ENCODE assay signal across 2 cellular contexts in genomic region chr2:153497938-153498629, GRCh38.
TF ChIP-seq lines count a peak whose summit lies in the region.

No MANE protein-coding gene starts in this region.

TF ChIP-seq in SK-N-SH, 30 proteins besides CTCF, POLR2A, EP300 and RAD21 (continued from another document):
- TF ChIP-seq, protein P1, sequence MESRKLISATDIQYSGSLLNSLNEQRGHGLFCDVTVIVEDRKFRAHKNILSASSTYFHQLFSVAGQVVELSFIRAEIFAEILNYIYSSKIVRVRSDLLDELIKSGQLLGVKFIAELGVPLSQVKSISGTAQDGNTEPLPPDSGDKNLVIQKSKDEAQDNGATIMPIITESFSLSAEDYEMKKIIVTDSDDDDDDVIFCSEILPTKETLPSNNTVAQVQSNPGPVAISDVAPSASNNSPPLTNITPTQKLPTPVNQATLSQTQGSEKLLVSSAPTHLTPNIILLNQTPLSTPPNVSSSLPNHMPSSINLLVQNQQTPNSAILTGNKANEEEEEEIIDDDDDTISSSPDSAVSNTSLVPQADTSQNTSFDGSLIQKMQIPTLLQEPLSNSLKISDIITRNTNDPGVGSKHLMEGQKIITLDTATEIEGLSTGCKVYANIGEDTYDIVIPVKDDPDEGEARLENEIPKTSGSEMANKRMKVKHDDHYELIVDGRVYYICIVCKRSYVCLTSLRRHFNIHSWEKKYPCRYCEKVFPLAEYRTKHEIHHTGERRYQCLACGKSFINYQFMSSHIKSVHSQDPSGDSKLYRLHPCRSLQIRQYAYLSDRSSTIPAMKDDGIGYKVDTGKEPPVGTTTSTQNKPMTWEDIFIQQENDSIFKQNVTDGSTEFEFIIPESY (IDR thresholded peaks at IDR 0.05; ENCODE audit: borderline replicate concordance, low read depth), result no peak
- TF ChIP-seq MXI1 (IDR thresholded peaks at IDR 0.05; ENCODE audit: low read depth, low read length), result no peak

TF ChIP-seq in SK-N-SH treated with all-trans-retinoic acid at 6 μM for 48 hours, 23 proteins besides CTCF, POLR2A, EP300 and RAD21 (continued from another document):
- no peak for TF ChIP-seq CREB5 (CRISPR knock-in tag; IDR thresholded peaks at IDR 0.05; ENCODE audit: low read depth)
- TF ChIP-seq PPARA (CRISPR knock-in tag; IDR thresholded peaks at IDR 0.05; ENCODE audit: borderline replicate concordance), result no peak
- TF ChIP-seq TSHZ2 (CRISPR knock-in tag; IDR thresholded peaks at IDR 0.05), result no peak
- no peak for TF ChIP-seq ZFP30 (CRISPR knock-in tag; IDR thresholded peaks at IDR 0.05)
- no peak for TF ChIP-seq PATZ1 (CRISPR knock-in tag; IDR thresholded peaks at IDR 0.05; ENCODE audit: borderline replicate concordance)
- no peak for TF ChIP-seq ZC3H10 (CRISPR knock-in tag; IDR thresholded peaks at IDR 0.05)
- TF ChIP-seq ISL1 (CRISPR knock-in tag; IDR thresholded peaks at IDR 0.05), result no peak
- no peak for TF ChIP-seq BACH2 (CRISPR knock-in tag; IDR thresholded peaks at IDR 0.05; ENCODE audit: borderline replicate concordance)
- no peak for TF ChIP-seq CSDC2 (CRISPR knock-in tag; IDR thresholded peaks at IDR 0.05)
- no peak for TF ChIP-seq GLIS3 (CRISPR knock-in tag; IDR thresholded peaks at IDR 0.05)
- TF ChIP-seq ZNF565 (CRISPR knock-in tag; conservative IDR thresholded peaks at IDR 0.05; ENCODE audit: low read depth), result no peak
- no peak for TF ChIP-seq ZFP3 (CRISPR knock-in tag; IDR thresholded peaks at IDR 0.05)
- no peak for TF ChIP-seq SNAI2 (CRISPR knock-in tag; IDR thresholded peaks at IDR 0.05)
